ENCODE assay signal across 2 cellular contexts in the genomic region with DNA sequence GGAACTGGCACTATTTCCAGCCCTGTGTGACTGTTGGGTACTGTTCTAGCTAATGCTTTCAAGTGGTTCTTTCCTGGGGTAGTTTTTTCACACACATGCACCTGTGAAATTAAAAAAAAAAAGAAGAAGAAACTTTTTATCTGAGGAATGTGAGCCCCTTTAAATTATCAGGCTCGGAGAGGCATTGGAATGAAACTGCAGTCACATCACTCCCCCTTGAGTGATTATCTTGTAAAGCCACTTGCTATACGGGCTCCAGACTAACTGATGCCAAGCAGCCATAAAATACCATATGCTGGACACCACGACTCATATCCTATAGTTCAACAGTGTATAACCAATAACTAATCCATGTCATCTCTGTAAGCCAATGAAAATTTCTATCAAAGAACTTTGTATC. TPM values are rescaled to one million over a fixed set of nuclear protein-coding genes. Genes with fewer than 3 reads are reported as not detected.
"Had no signal": no experiment of that assay in that cellular context is flagged by ENCODE, and none has a peak within 500 bp of the region (broad histone marks: within the 10 kb centered on the region; RNA-seq: fewer than 3 reads in every experiment).

No MANE protein-coding gene starts in this region.

RNA-seq across cellular contexts. Expression of a gene that starts 5.4 kb away (rescaled TPM):
- total RNA-seq: G401, GM12878 had no signal
- polyA plus RNA-seq: GM12878 had no signal
